Comparison of ENCODE assay signal across 27 cellular contexts in genomic region chr2:49980774-49981173, GRCh38.
"Had no signal": no experiment of that assay in that cellular context is flagged by ENCODE, and none has a peak within 500 bp of the region (broad histone marks: within the 10 kb centered on the region; RNA-seq: fewer than 3 reads in every experiment).

No MANE protein-coding gene starts in this region.

- H3K9me3 ChIP-seq: MG63, SK-N-SH had no signal

- H3K9ac ChIP-seq: SK-N-SH had no signal

- H3K4me2 ChIP-seq: SK-N-SH had no signal

- H3K4me1 Mint-ChIP-seq: T-cell had no signal

- H3K4me3 ChIP-seq: MG63 had no signal

- H3K27ac Mint-ChIP-seq: T-cell had no signal

- H3K4me3 Mint-ChIP-seq: T-cell had no signal

- H3K27ac ChIP-seq: HL-60, RWPE1 had no signal

- H3K27me3 ChIP-seq: MG63 had no signal

- H3K36me3 ChIP-seq: MG63 had no signal

- FAIRE-seq: HTR-8/SVneo had no signal

- H3K36me3 Mint-ChIP-seq: T-cell had no signal

- DNase-seq: Karpas-422; KG1; MG63; NCI-H1092; NCI-H1105 treated with DMSO at 0.1 percent for 48 hours; NCI-H1417 treated with DMSO at 0.1 percent for 48 hours; NCI-H146; NCI-H1694 treated with DMSO at 0.1 percent for 48 hours; NCI-H1930; NCI-H2081; NCI-H2107; NCI-H226; NCI-H446; NCI-H510A; NCI-H524 treated with DMSO at 0.1 percent for 48 hours; NCI-H69; NCI-H774; NK-92 treated with Interleukin-12 subunit alpha and Interleukin-12 subunit beta, amount 100 ng/mL, for 24 hours; PC-3; SHP77; SK-N-SH; SW 1271; T-cell had no signal

- ATAC-seq: Panc1, PC-3, T-cell had no signal
